In genomic region chr5:122091942-122092600, GRCh38 we compare ENCODE assay signal across 10 cellular contexts. TPM values are rescaled to one million over a fixed set of nuclear protein-coding genes. Genes with fewer than 3 reads are reported as not detected.
DNase-seq lines count a peak whose midpoint lies in the region; ATAC-seq and TF ChIP-seq lines count a peak whose summit lies in the region.
"Had no signal": no experiment of that assay in that cellular context is flagged by ENCODE, and none has a peak within 500 bp of the region (broad histone marks: within the 10 kb centered on the region; RNA-seq: fewer than 3 reads in every experiment).

No MANE protein-coding gene starts in this region.

- H3K9me3 ChIP-seq in right cardiac atrium (ENCODE audit: control insufficient read depth, low read length) = no peaks in the 10 kb centered on the region

- no peaks in the 10 kb centered on the region for H3K36me3 Mint-ChIP-seq in osteocyte (ENCODE audit: unreplicated experiment)

- no peaks in the 10 kb centered on the region for H3K27me3 Mint-ChIP-seq in osteocyte (ENCODE audit: unreplicated experiment)

- H3K4me1 ChIP-seq in right cardiac atrium (ENCODE audit: control insufficient read depth, insufficient read depth, low read length) = no peaks in the 10 kb centered on the region

- TF ChIP-seq CTCF in dorsolateral prefrontal cortex (IDR thresholded peaks at IDR 0.05 in 54 of 56, conservative IDR thresholded peaks at IDR 0.05 in 2 of 56; ENCODE audit: low read depth in 1 of 56, partially characterized antibody in 56 of 56) (peak; percentile 14 to 72 (median 50)), osteocyte (IDR thresholded peaks at IDR 0.05) (peak; percentile 50)

- H3K9me3 Mint-ChIP-seq in osteocyte (ENCODE audit: unreplicated experiment) = no peaks in the 10 kb centered on the region
- H3K9me3 Mint-ChIP-seq: activated B cell treated with CpG ODN at 0.5 μM for 24 hours had no signal

- intact Hi-C loops in dorsolateral prefrontal cortex (cut with DNase I) (loop anchor here in 1 of 2 donors (10.0 kb wide), 1 partner anchor 117 kb away; no protein-coding TSS in a partner anchor), right cardiac atrium (cut with DNase I) (loop anchor here in 2 of 4 donors (10.0 kb wide), 1 partner anchor 127 kb away; the partner anchor contains the start of gene SRFBP1 (in 2 of the 2))

- H3K27ac ChIP-seq in dorsolateral prefrontal cortex (no peak overlapping the region), right cardiac atrium (ENCODE audit: low read length) (no peak overlapping the region)

- H3K27me3 ChIP-seq in dorsolateral prefrontal cortex (no peaks in the 10 kb centered on the region), right cardiac atrium (ENCODE audit: control insufficient read depth, insufficient read depth) (no peaks in the 10 kb centered on the region)

- peaks cover 32% of the 10 kb centered on the region for H3K4me1 Mint-ChIP-seq in osteocyte (ENCODE audit: unreplicated experiment)
- H3K4me1 Mint-ChIP-seq: activated B cell treated with CpG ODN at 0.5 μM for 24 hours had no signal

- ATAC-seq in HG02571 (IDR thresholded peaks at IDR 0.05; ENCODE audit: unreplicated experiment) (no peak), right cardiac atrium (no peak)

- no peak overlapping the region for H3K4me3 Mint-ChIP-seq in osteocyte (ENCODE audit: unreplicated experiment)
- H3K4me3 Mint-ChIP-seq: activated B cell treated with CpG ODN at 0.5 μM for 24 hours had no signal

- H3K27ac Mint-ChIP-seq in osteocyte (ENCODE audit: unreplicated experiment) = peak overlapping the region; percentile 89
- H3K27ac Mint-ChIP-seq: activated B cell treated with CpG ODN at 0.5 μM for 24 hours had no signal

- H3K4me3 ChIP-seq in dorsolateral prefrontal cortex = no peak overlapping the region
- H3K4me3 ChIP-seq in right cardiac atrium (ENCODE audit: low read length) = no peak overlapping the region

- 53% methylated on average over 9 of the region's 9 CpGs for WGBS in right cardiac atrium

- DNase-seq in ELR (ENCODE audit: low read depth) = peak; percentile 77
- DNase-seq in NCI-H2227 (lab: John Stamatoyannopoulos, UW; ENCODE audit: unreplicated experiment) = peak; percentile 52
- no peak for DNase-seq in dorsolateral prefrontal cortex
- no peak for DNase-seq in osteocyte (ENCODE audit: extremely low spot score, unreplicated experiment)
- DNase-seq in T-helper 2 cell = no peak
- no peak for DNase-seq in NCI-H2029 (lab: John Stamatoyannopoulos, UW)
- no peak for DNase-seq in right cardiac atrium
- DNase-seq: activated B cell treated with CpG ODN at 0.5 μM for 24 hours, hippocampal formation had no signal

RNA-seq across cellular contexts. Expression of gene LOX, which starts 14.0 kb away (rescaled TPM):
- total RNA-seq in dorsolateral prefrontal cortex = 1 to 10 TPM in 53 of 120 experiments, under 1 TPM in 65, not detected in 2; 0.18 to 4.1 (median 0.91) TPM
- 72.0 and 75.8 TPM in 2 replicates for total RNA-seq in osteocyte
- total RNA-seq in right cardiac atrium = 10 to 100 TPM in 3 of 4 donors, 1 to 10 TPM in 1; 9.5 to 28.4 (median 19.7) TPM
- 8.4 TPM for polyA plus RNA-seq in right cardiac atrium
- total RNA-seq: activated B cell treated with CpG ODN at 0.5 μM for 24 hours had no signal

RNA-seq across cellular contexts. Expression of gene ZNF474, which starts 37.3 kb away (rescaled TPM):
- total RNA-seq in dorsolateral prefrontal cortex (1 to 10 TPM in 26 of 120 experiments, under 1 TPM in 78, not detected in 16; 0.22 to 3.0 (median 0.65) TPM), osteocyte (not detected in 2 replicates), right cardiac atrium (under 1 TPM in 2 of 4 donors, not detected in 2; 0.25 to 0.32 TPM)
- not detected for polyA plus RNA-seq in right cardiac atrium
- total RNA-seq: activated B cell treated with CpG ODN at 0.5 μM for 24 hours had no signal

Comparison
In these comparisons a context has a peak if more than half of its experiments do, and no peak if none do; other contexts are left out.
1. DNase-seq: peak in ELR (single experiment) and NCI-H2227 (single experiment); none in dorsolateral prefrontal cortex (0 of 10), osteocyte (single experiment), T-helper 2 cell (0 of 5), NCI-H2029 (single experiment) and right cardiac atrium (0 of 3).